8 cellular contexts compared by ENCODE assay signal in genomic region chr16:74709477-74709877, GRCh38. TPM values are rescaled to one million over a fixed set of nuclear protein-coding genes. Genes with fewer than 3 reads are reported as not detected.
A peak's percentile ranks its signal among the peaks of the same experiment; 100 is the strongest.
DNase-seq lines count a peak whose midpoint lies in the region; ATAC-seq and TF ChIP-seq lines count a peak whose summit lies in the region.

No MANE protein-coding gene starts in this region.

- H3K36me3 ChIP-seq in GM23338 (ENCODE audit: insufficient read depth) (no peaks in the 10 kb centered on the region), SJCRH30 (no peaks in the 10 kb centered on the region), testis (ENCODE audit: low read depth, missing control alignments) (no peaks in the 10 kb centered on the region)

- H3K9me3 ChIP-seq in SJCRH30 (replicated peaks) (no peaks in the 10 kb centered on the region), testis (no peaks in the 10 kb centered on the region)

- no peak overlapping the region for H3K4me3 ChIP-seq in GM23338
- H3K4me3 ChIP-seq in SJCRH30: no peak overlapping the region
- no peak overlapping the region for H3K4me3 ChIP-seq in foreskin fibroblast (ENCODE audit: low read depth in 1 of 2, low read length in 2 of 2)
- no peak overlapping the region for H3K4me3 ChIP-seq in testis

- H3F3A ChIP-seq in GM23338 (replicated peaks; ENCODE audit: low read depth): no peaks in the 10 kb centered on the region

- H3K27ac Mint-ChIP-seq in GM23338: no peak overlapping the region

- peaks cover 10% of the 10 kb centered on the region for H3K27me3 Mint-ChIP-seq in GM23338 (ENCODE audit: insufficient read depth, low read depth, poor library complexity)

- ATAC-seq in GM23338: peak; percentile 96
- ATAC-seq in omental fat pad (ENCODE audit: low FRiP score): peak; percentile 94

- intact Hi-C loops in testis (cut with DNase I; ENCODE audit: low total_unique reads): no loop called here

- no peak overlapping the region for H3K4me2 ChIP-seq in GM23338

- no peaks in the 10 kb centered on the region; the same call in 2 of the 3 replicates for H3K9me3 Mint-ChIP-seq in GM23338

- no peaks in the 10 kb centered on the region for H3K79me2 ChIP-seq in GM23338 (replicated peaks; ENCODE audit: insufficient read depth)

- no peaks in the 10 kb centered on the region for H3K36me3 Mint-ChIP-seq in GM23338 (ENCODE audit: low read depth)

- no peak overlapping the region for H3K4me3 Mint-ChIP-seq in GM23338

- no peaks in the 10 kb centered on the region; the same call in 2 of the 3 replicates for H3K4me1 Mint-ChIP-seq in GM23338

- WGBS in testis, 2 donors: 5% methylated on average over 6 of the region's 6 CpGs

- H2AFZ ChIP-seq in GM23338: peak overlapping the region; percentile 48; the same call in 1 of the 2 replicates

- no peaks in the 10 kb centered on the region for H4K20me1 ChIP-seq in GM23338 (replicated peaks; ENCODE audit: insufficient read depth)

- DNase-seq in EH (ENCODE audit: low read depth) (peak; percentile 72), GM23338 (ENCODE audit: low spot score) (peak; percentile 88), M059J (ENCODE audit: low read depth) (peak; percentile 68), SJCRH30 (peak; percentile 41 to 70), foreskin fibroblast (peak; percentile 59 to 91), omental fat pad (ENCODE audit: low spot score) (peak; percentile 73), testis (peak; percentile 82)
- peak; percentile 93 for DNase-seq in activated effector memory CD4-positive, alpha-beta T cell treated with anti-CD3 and anti-CD28 coated beads, Interleukin-2, amount 50 U/mL, for 16 hours

- peak; percentile 98 to 99 for TF ChIP-seq CTCF in GM23338 (conservative IDR thresholded peaks at IDR 0.05; ENCODE audit: low read depth in 2 of 2)
- peak; percentile 97 for TF ChIP-seq CTCF in foreskin fibroblast (IDR thresholded peaks at IDR 0.05; ENCODE audit: low read depth, low read length)
- TF ChIP-seq CTCF in omental fat pad (IDR thresholded peaks at IDR 0.05): peak in 1 of 3 donors; percentile 59
- peak; percentile 88 to 95 (median 92) for TF ChIP-seq CTCF in testis (IDR thresholded peaks at IDR 0.05)

- no peak for TF ChIP-seq POLR2A in testis (IDR thresholded peaks at IDR 0.05)

- no peaks in the 10 kb centered on the region for H3K4me1 ChIP-seq in GM23338 (ENCODE audit: insufficient read depth)
- H3K4me1 ChIP-seq in SJCRH30: no peaks in the 10 kb centered on the region
- no peaks in the 10 kb centered on the region for H3K4me1 ChIP-seq in testis

- H3K9me2 ChIP-seq in GM23338 (ENCODE audit: insufficient read depth): no peaks in the 10 kb centered on the region

- H3K27me3 ChIP-seq in GM23338 (ENCODE audit: insufficient read depth) (no peaks in the 10 kb centered on the region), SJCRH30 (no peaks in the 10 kb centered on the region), testis (no peaks in the 10 kb centered on the region)

- no peak overlapping the region for H3K27ac ChIP-seq in GM23338 (ENCODE audit: low read depth)
- no peak overlapping the region for H3K27ac ChIP-seq in SJCRH30
- H3K27ac ChIP-seq in testis: no peak overlapping the region

TF ChIP-seq in GM23338, 12 proteins besides CTCF, POLR2A, EP300 and RAD21:
- TF ChIP-seq CREB1 (CRISPR knock-in tag; IDR thresholded peaks at IDR 0.05; ENCODE audit: low read depth): no peak
- no peak for TF ChIP-seq JUNB (IDR thresholded peaks at IDR 0.05; ENCODE audit: unreplicated experiment)
- TF ChIP-seq ZNF462 (CRISPR knock-in tag; IDR thresholded peaks at IDR 0.05): no peak
- no peak for TF ChIP-seq POLR2AphosphoS5 (IDR thresholded peaks at IDR 0.05; ENCODE audit: low read depth)
- TF ChIP-seq EZH2 (IDR thresholded peaks at IDR 0.05; ENCODE audit: low read depth, unreplicated experiment): no peak

RNA-seq across cellular contexts. Expression of gene MLKL, which starts 8.8 kb away (rescaled TPM):
- total RNA-seq in GM23338 (2014; rRNA removed; shearing (Covaris generic)): 7.5 and 9.7 TPM in 2 replicates
- polyA plus RNA-seq in GM23338 (2016; fragmentation: Nextera tagmentation; extraction: Ambion mirVana): 5.1 and 6.2 TPM in 2 replicates
- total RNA-seq in M059J (2014; rRNA removed; shearing (Covaris generic)): 14.4 and 25.1 TPM in 2 replicates
- total RNA-seq in SJCRH30 (2014; rRNA removed; shearing (Covaris generic)): not detected in 2 replicates
- total RNA-seq in omental fat pad: 10 to 100 TPM; 18.4 to 47.9 (median 31.9) TPM
- total RNA-seq in testis: 1 to 10 TPM; 3.5 to 4.5 TPM
- 4.8 TPM for polyA plus RNA-seq in testis (ENCODE audit: insufficient read depth, low read depth, low replicate concordance)

RNA-seq across cellular contexts. Expression of gene RFWD3, which starts 42.8 kb away (rescaled TPM):
- 105 and 113 TPM in 2 replicates for total RNA-seq in GM23338 (2014; rRNA removed; shearing (Covaris generic))
- polyA plus RNA-seq in GM23338 (2016; fragmentation: Nextera tagmentation; extraction: Ambion mirVana) (27.6 and 28.1 TPM in 2 replicates), testis (ENCODE audit: insufficient read depth, low read depth, low replicate concordance) (57.2 TPM)
- 63.2 and 68.9 TPM in 2 replicates for total RNA-seq in M059J (2014; rRNA removed; shearing (Covaris generic))
- 40.9 and 42.2 TPM in 2 replicates for total RNA-seq in SJCRH30 (2014; rRNA removed; shearing (Covaris generic))
- total RNA-seq in omental fat pad (10 to 100 TPM in 3 of 4 donors, 1 to 10 TPM in 1; 8.9 to 23.5 (median 19.8) TPM), testis (100 to 1,000 TPM in 1 of 2 donors, 10 to 100 TPM in 1; 66.8 to 100 TPM)
